ENCODE assay signal across 27 cellular contexts in genomic region chr3:179668429-179668828, GRCh38.
"Had no signal": no experiment of that assay in that cellular context is flagged by ENCODE, and none has a peak within 500 bp of the region (broad histone marks: within the 10 kb centered on the region; RNA-seq: fewer than 3 reads in every experiment).

No MANE protein-coding gene starts in this region.

- H3K36me3 Mint-ChIP-seq: immature natural killer cell had no signal

- H3K27ac ChIP-seq: colonic mucosa, epithelial cell of prostate, esophagus squamous epithelium, gastroesophageal sphincter, hepatocyte, lower lobe of right lung had no signal

- H3K4me3 Mint-ChIP-seq: dendritic cell treated with granulocyte-macrophage colony-stimulating factor and Interleukin-4, amounts not matched to agents 40 ng/mL and 50 ng/mL, for 4 days; effector memory CD8-positive, alpha-beta T cell; endodermal cell; immature natural killer cell; naive thymus-derived CD4-positive, alpha-beta T cell had no signal

- H3K27me3 Mint-ChIP-seq: dendritic cell treated with granulocyte-macrophage colony-stimulating factor and Interleukin-4, amounts not matched to agents 40 ng/mL and 50 ng/mL, for 4 days; effector memory CD8-positive, alpha-beta T cell; naive thymus-derived CD4-positive, alpha-beta T cell had no signal

- DNase-seq: colonic mucosa; cortex of kidney; effector CD8-positive, alpha-beta T cell; effector memory CD8-positive, alpha-beta T cell; endodermal cell; erythroblast; esophagus squamous epithelium; foreskin fibroblast; foreskin melanocyte; head of caudate nucleus; hypothalamus; immature natural killer cell; islet precursor cell; kidney; kidney glomerular epithelial cell; left colon; left ventricle myocardium superior; lower lobe of right lung; mesenchymal stem cell; midbrain; naive thymus-derived CD4-positive, alpha-beta T cell had no signal

- H3K27me3 ChIP-seq: colonic mucosa, esophagus squamous epithelium, gastroesophageal sphincter, hepatocyte had no signal

- H3K27ac Mint-ChIP-seq: dendritic cell treated with granulocyte-macrophage colony-stimulating factor and Interleukin-4, amounts not matched to agents 40 ng/mL and 50 ng/mL, for 4 days; effector memory CD8-positive, alpha-beta T cell; endodermal cell; immature natural killer cell; naive thymus-derived CD4-positive, alpha-beta T cell had no signal

- H3K4me3 ChIP-seq: colonic mucosa, esophagus squamous epithelium, gastroesophageal sphincter, hepatocyte, lower lobe of right lung had no signal

- H3K9me3 Mint-ChIP-seq: dendritic cell treated with granulocyte-macrophage colony-stimulating factor and Interleukin-4, amounts not matched to agents 40 ng/mL and 50 ng/mL, for 4 days; effector memory CD8-positive, alpha-beta T cell; endodermal cell; naive thymus-derived CD4-positive, alpha-beta T cell had no signal

- H3K4me1 ChIP-seq: colonic mucosa had no signal

- H3K36me3 ChIP-seq: colonic mucosa, esophagus squamous epithelium, gastroesophageal sphincter, lower lobe of right lung had no signal

- H3K9me3 ChIP-seq: colonic mucosa, esophagus squamous epithelium, gastroesophageal sphincter, lower lobe of right lung had no signal

- ATAC-seq: effector memory CD8-positive, alpha-beta T cell; esophagus mucosa; gastroesophageal sphincter; left colon; left lobe of liver; left ventricle myocardium superior; lower lobe of right lung; naive thymus-derived CD4-positive, alpha-beta T cell had no signal
